8 cellular contexts compared by ENCODE assay signal in genomic region chr7:143490719-143491306, GRCh38. TPM values are rescaled to one million over a fixed set of nuclear protein-coding genes. Genes with fewer than 3 reads are reported as not detected.
DNase-seq lines count a peak whose midpoint lies in the region; ATAC-seq, FAIRE-seq and TF ChIP-seq lines count a peak whose summit lies in the region.

No MANE protein-coding gene starts in this region.

- peaks cover 2% of the 10 kb centered on the region for H3K9me3 Mint-ChIP-seq in Calu3 (ENCODE audit: low read depth, unreplicated experiment)
- H3K9me3 Mint-ChIP-seq in astrocyte (ENCODE audit: unreplicated experiment) = peaks cover 2% of the 10 kb centered on the region
- no peaks in the 10 kb centered on the region for H3K9me3 Mint-ChIP-seq in effector memory CD8-positive, alpha-beta T cell

- H3K36me3 ChIP-seq in astrocyte (ENCODE audit: insufficient read depth, low read length) (no peaks in the 10 kb centered on the region), left lung (no peaks in the 10 kb centered on the region)

- H3K27ac ChIP-seq in astrocyte (ENCODE audit: low read depth, low read length) (no peak overlapping the region), left lung (no peak overlapping the region)

- H3K27me3 Mint-ChIP-seq in Calu3 (ENCODE audit: unreplicated experiment) (no peaks in the 10 kb centered on the region), astrocyte (ENCODE audit: low read depth, unreplicated experiment) (no peaks in the 10 kb centered on the region)
- peaks cover 10 to 19% of the 10 kb centered on the region in 2 donors for H3K27me3 Mint-ChIP-seq in effector memory CD8-positive, alpha-beta T cell

- H3K4me1 Mint-ChIP-seq in Calu3 (ENCODE audit: low read depth, unreplicated experiment) (peaks cover 10% of the 10 kb centered on the region), astrocyte (ENCODE audit: low read depth, unreplicated experiment) (peaks cover 28% of the 10 kb centered on the region)
- H3K4me1 Mint-ChIP-seq in effector memory CD8-positive, alpha-beta T cell (ENCODE audit: low read depth in 2 of 2) = peaks cover 7 to 13% of the 10 kb centered on the region in 2 donors

- no peaks in the 10 kb centered on the region for H3K9me3 ChIP-seq in astrocyte (ENCODE audit: insufficient read depth, low read depth, low read length)
- H3K9me3 ChIP-seq in left lung = no peaks in the 10 kb centered on the region

- FAIRE-seq in astrocyte (lab: Jason Lieb, UNC) = no peak

- H3K4me2 ChIP-seq in astrocyte (ENCODE audit: low read length) = no peak overlapping the region

- intact Hi-C loops in Calu3 (cut with micrococcal nuclease; ENCODE audit: unreplicated experiment) = loop anchor here (10.0 kb wide), 1 partner anchor 246 kb away; no protein-coding TSS in a partner anchor
- intact Hi-C loops in left lung (cut with DNase I) = no loop called here

- peak; percentile 9 for DNase-seq in Calu3
- DNase-seq in HK-2 (ENCODE audit: unreplicated experiment) = peak; percentile 8
- DNase-seq in astrocyte (ENCODE audit: low read depth) = no peak
- DNase-seq in left lung = no peak
- DNase-seq in ureter (ENCODE audit: low spot score) = no peak
- no peak for DNase-seq in effector memory CD8-positive, alpha-beta T cell
- DNase-seq in GDM1 (lab: John Stamatoyannopoulos, UW) = no peak

- BruUV-seq in Calu3 (replicated peaks; lab: Mats Ljungman, UMichigan) = no TSS peak

- H3K9ac ChIP-seq in astrocyte (ENCODE audit: low read length) = no peak overlapping the region

- H3K79me2 ChIP-seq in astrocyte (ENCODE audit: insufficient read depth, low read length) = no peaks in the 10 kb centered on the region

- peaks cover 4% of the 10 kb centered on the region for H3K4me1 ChIP-seq in astrocyte (ENCODE audit: insufficient read depth, low read length)
- H3K4me1 ChIP-seq in left lung = peaks cover 12 to 35% of the 10 kb centered on the region in 2 donors

- CTCF ChIA-PET in Calu3 (lab: Charles Lee) = interaction anchor here (1.5 kb wide), 1 partner anchor 18 kb away, joined by 5 read pairs; no protein-coding TSS in a partner anchor

- no peaks in the 10 kb centered on the region for H4K20me1 ChIP-seq in astrocyte (ENCODE audit: insufficient read depth, low read length)

- peak; percentile 29 for TF ChIP-seq CTCF in Calu3 (IDR thresholded peaks at IDR 0.05; ENCODE audit: unreplicated experiment)
- peak; percentile 26 for TF ChIP-seq CTCF in astrocyte (IDR thresholded peaks at IDR 0.05; ENCODE audit: insufficient read depth, low read depth, low read length)
- peak; percentile 28 to 33 for TF ChIP-seq CTCF in left lung (IDR thresholded peaks at IDR 0.05)

- H3K27ac Mint-ChIP-seq in Calu3 (ENCODE audit: unreplicated experiment) (no peak overlapping the region), astrocyte (ENCODE audit: unreplicated experiment) (no peak overlapping the region)
- no peak overlapping the region for H3K27ac Mint-ChIP-seq in effector memory CD8-positive, alpha-beta T cell

- no peaks in the 10 kb centered on the region for H3K27me3 ChIP-seq in astrocyte (ENCODE audit: insufficient read depth, low read length)
- no peaks in the 10 kb centered on the region for H3K27me3 ChIP-seq in left lung

- ATAC-seq in left lung (peak; percentile 63), GM18511 (IDR thresholded peaks at IDR 0.05; ENCODE audit: unreplicated experiment) (no peak)
- ATAC-seq in effector memory CD8-positive, alpha-beta T cell (replicated peaks) = no peak

- H3K4me3 Mint-ChIP-seq in Calu3 (ENCODE audit: low read depth, unreplicated experiment) (no peak overlapping the region), astrocyte (ENCODE audit: unreplicated experiment) (no peak overlapping the region)
- no peak overlapping the region for H3K4me3 Mint-ChIP-seq in effector memory CD8-positive, alpha-beta T cell

- H3K36me3 Mint-ChIP-seq in Calu3 (ENCODE audit: insufficient read depth, unreplicated experiment) (no peaks in the 10 kb centered on the region), astrocyte (ENCODE audit: low read depth, unreplicated experiment) (no peaks in the 10 kb centered on the region)
- no peaks in the 10 kb centered on the region for H3K36me3 Mint-ChIP-seq in effector memory CD8-positive, alpha-beta T cell (ENCODE audit: insufficient read depth)

- no peak overlapping the region for H3K4me3 ChIP-seq in astrocyte (ENCODE audit: insufficient read depth, low read depth, low read length)
- H3K4me3 ChIP-seq in left lung = no peak overlapping the region

- H2AFZ ChIP-seq in astrocyte (ENCODE audit: low read depth, low read length) = no peak overlapping the region

RNA-seq across cellular contexts. Expression of gene TAS2R41, which starts 13.1 kb away (rescaled TPM):
- total RNA-seq in Calu3 (2022) (not detected in 2 replicates), astrocyte (not detected in 2 replicates), left lung (not detected), ureter (not detected)

RNA-seq across cellular contexts. Expression of gene TAS2R60, which starts 47.6 kb away (rescaled TPM):
- total RNA-seq in Calu3 (2022) (not detected in 2 replicates), astrocyte (not detected in 2 replicates), left lung (not detected), ureter (0.55 TPM)

Comparison
In these comparisons a context has a peak if more than half of its experiments do, and no peak if none do; other contexts are left out.
1. DNase-seq: peak in Calu3 (single experiment) and HK-2 (single experiment); none in astrocyte (single experiment), left lung (0 of 2), ureter (single experiment), effector memory CD8-positive, alpha-beta T cell (0 of 3) and GDM1 (single experiment).
2. Peak in every context shown above with its lines, with median percentiles within 50 percentile points of each other: CTCF ChIP-seq.